Comparison of ENCODE assay signal across 26 cellular contexts in genomic region chr17:68734202-68734825, GRCh38.
DNase-seq lines count a peak whose midpoint lies in the region; ATAC-seq, FAIRE-seq and TF ChIP-seq lines count a peak whose summit lies in the region.
"Had no signal": no experiment of that assay in that cellular context is flagged by ENCODE, and none has a peak within 500 bp of the region (broad histone marks: within the 10 kb centered on the region; RNA-seq: fewer than 3 reads in every experiment).

No MANE protein-coding gene starts in this region.

- no peaks in the 10 kb centered on the region for H3K27me3 ChIP-seq in heart right ventricle
- no peaks in the 10 kb centered on the region for H3K27me3 ChIP-seq in bronchial epithelial cell (ENCODE audit: control insufficient read depth, insufficient read depth, low read length)
- H3K27me3 ChIP-seq in thyroid gland = no peaks in the 10 kb centered on the region
- H3K27me3 ChIP-seq: MG63 had no signal

- DNase-seq in heart right ventricle = no peak
- DNase-seq in cardiac septum (ENCODE audit: low spot score) = no peak
- DNase-seq in bronchial epithelial cell (ENCODE audit: low read depth) = no peak
- peak; percentile 56 to 68 for DNase-seq in thyroid gland
- DNase-seq in stimulated activated CD4-positive, alpha-beta T cell treated with anti-CD3 and anti-CD28 coated beads, Interleukin-4, amount 100 ng/mL, for 24 hours = no peak
- no peak for DNase-seq in cortex of kidney (lab: John Stamatoyannopoulos, UW)
- DNase-seq: activated CD4-positive, alpha-beta T cell treated with anti-CD3 and anti-CD28 coated beads, Interleukin-2, amount 50 U/mL, for 48 hours; activated CD4-positive, CD25-positive, alpha-beta regulatory T cell; activated CD8-positive, alpha-beta memory T cell treated with anti-CD3 and anti-CD28 coated beads, Interleukin-2, amount 50 U/mL, for 4 hours; COR-L47; DND-41; H7; head of caudate nucleus; MG63; NCI-H446; psoas muscle; SHP77; stimulated activated CD4-positive, alpha-beta T cell treated with anti-CD3 and anti-CD28 coated beads, Interleukin-1b, Interleukin-23, amount 100 ng/mL, for 48 hours; SW 1271; T1000 had no signal

- peaks cover 3 to 45% (median 35%) of the 10 kb centered on the region in 9 donors for H3K4me1 ChIP-seq in heart right ventricle
- H3K4me1 ChIP-seq in mesodermal cell (ENCODE audit: control insufficient read depth, insufficient read depth, low read length, poor library complexity, severe bottlenecking) = peaks cover 22% of the 10 kb centered on the region
- peaks cover 33 to 66% of the 10 kb centered on the region in 2 donors for H3K4me1 ChIP-seq in thyroid gland
- H3K4me1 ChIP-seq: A549, psoas muscle had no signal

- FAIRE-seq in bronchial epithelial cell (lab: Jason Lieb, UNC) = peak; percentile 43
- FAIRE-seq: A549, urothelium cell line had no signal

- no peak for TF ChIP-seq CTCF in heart right ventricle (IDR thresholded peaks at IDR 0.05)
- TF ChIP-seq CTCF in bronchial epithelial cell (IDR thresholded peaks at IDR 0.05; ENCODE audit: insufficient read depth, low read length, severe bottlenecking) = no peak
- TF ChIP-seq CTCF in thyroid gland (IDR thresholded peaks at IDR 0.05) = no peak

- 69 to 75% methylated on average over 6 of the region's 6 CpGs for WGBS in heart right ventricle, 2 donors
- 83 to 96% methylated on average over 2 to 3 of the region's 6 CpGs for WGBS in mesodermal cell (ENCODE audit: insufficient coverage in 2 of 2), 2 experiments
- 75 to 77% methylated on average over 6 of the region's 6 CpGs for WGBS in thyroid gland, 2 donors

- H3K36me3 ChIP-seq in heart right ventricle (no peaks in the 10 kb centered on the region), bronchial epithelial cell (ENCODE audit: control insufficient read depth, insufficient read depth, low read length) (no peaks in the 10 kb centered on the region), mesodermal cell (ENCODE audit: control insufficient read depth, insufficient read depth, low read length) (no peaks in the 10 kb centered on the region), thyroid gland (no peaks in the 10 kb centered on the region)
- H3K36me3 ChIP-seq: MG63 had no signal

- H3K27ac ChIP-seq in heart right ventricle (peak overlapping the region in 6 of 10 donors; percentile 3 to 83 (median 63)), mesodermal cell (ENCODE audit: low read depth, low read length, severe bottlenecking) (peak overlapping the region; percentile 97), thyroid gland (peak overlapping the region; percentile 81 to 95 (median 94))
- H3K27ac ChIP-seq: A549, HL-60, psoas muscle had no signal

- no peak for TF ChIP-seq POLR2A in thyroid gland (IDR thresholded peaks at IDR 0.05)

- no peak overlapping the region for H3K4me3 ChIP-seq in heart right ventricle
- no peak overlapping the region for H3K4me3 ChIP-seq in bronchial epithelial cell (ENCODE audit: low read depth, low read length)
- no peak overlapping the region for H3K4me3 ChIP-seq in mesodermal cell (ENCODE audit: extremely low read depth, insufficient read depth, low read length, poor library complexity, severe bottlenecking)
- H3K4me3 ChIP-seq in thyroid gland (replicated peaks in 1 of 3) = no peak overlapping the region
- H3K4me3 ChIP-seq: A549, MG63, psoas muscle had no signal

- intact Hi-C loops in heart right ventricle (cut with DNase I) (no loop called here), cardiac septum (cut with DNase I) (no loop called here), thyroid gland (cut with DNase I) (no loop called here)

- H3K9me3 ChIP-seq in heart right ventricle (no peaks in the 10 kb centered on the region), mesodermal cell (ENCODE audit: control insufficient read depth, low read length) (peaks cover 35% of the 10 kb centered on the region), thyroid gland (no peaks in the 10 kb centered on the region)
- H3K9me3 ChIP-seq: A549, MG63, psoas muscle had no signal

- ATAC-seq in heart right ventricle (peak in 2 of 8 donors; percentile 23 to 29), GM21529 (IDR thresholded peaks at IDR 0.05; ENCODE audit: unreplicated experiment) (no peak)
- ATAC-seq: activated T-helper 17 cell treated with anti-CD3 and anti-CD28 coated beads, Interleukin-2, amount 50 U/mL, for 72 hours; psoas muscle had no signal

Comparison
In these comparisons a context has a peak if more than half of its experiments do, and no peak if none do; other contexts are left out.
1. DNase-seq: peak in thyroid gland (2 of 2); none in heart right ventricle (0 of 2), cardiac septum (single experiment), bronchial epithelial cell (single experiment), stimulated activated CD4-positive, alpha-beta T cell treated with anti-CD3 and anti-CD28 coated beads, Interleukin-4, amount 100 ng/mL, for 24 hours (single experiment) and cortex of kidney (single experiment).
2. Peak in every context shown above with its lines, with median percentiles within 50 percentile points of each other: H3K27ac ChIP-seq.